In genomic region chr14:33040548-33041140, GRCh38 we compare ENCODE assay signal across 15 cellular contexts.
"Had no signal": no experiment of that assay in that cellular context is flagged by ENCODE, and none has a peak within 500 bp of the region (broad histone marks: within the 10 kb centered on the region; RNA-seq: fewer than 3 reads in every experiment).

No MANE protein-coding gene starts in this region.

- H3K27me3 ChIP-seq: ascending aorta, neutrophil, transverse colon had no signal

- H3K4me3 ChIP-seq: ascending aorta, transverse colon had no signal

- H3K27ac ChIP-seq: ascending aorta, epithelial cell of prostate, neutrophil, transverse colon had no signal

- H3K4me1 ChIP-seq: ascending aorta, transverse colon had no signal

- H3K27me3 Mint-ChIP-seq: activated naive CD4-positive, alpha-beta T cell treated with anti-CD3 and anti-CD28 coated beads, Interleukin-2, amount 10 ng/mL, durations not matched to agents 7 days and 5 days; effector memory CD8-positive, alpha-beta T cell had no signal

- ATAC-seq: effector memory CD8-positive, alpha-beta T cell; naive thymus-derived CD8-positive, alpha-beta T cell had no signal

- H3K4me3 Mint-ChIP-seq: activated naive CD4-positive, alpha-beta T cell treated with anti-CD3 and anti-CD28 coated beads, Interleukin-2, amount 10 ng/mL, durations not matched to agents 7 days and 5 days; effector memory CD8-positive, alpha-beta T cell; naive thymus-derived CD8-positive, alpha-beta T cell had no signal

- H3K36me3 ChIP-seq: ascending aorta, neutrophil, transverse colon had no signal

- DNase-seq: activated CD4-positive, alpha-beta T cell treated with anti-CD3 and anti-CD28 coated beads for 1 hour; activated CD4-positive, alpha-beta T cell treated with anti-CD3 and anti-CD28 coated beads, Interleukin-2, amount 50 U/mL, for 4 hours; activated naive CD4-positive, alpha-beta T cell treated with anti-CD3 and anti-CD28 coated beads, Interleukin-2, amount 10 ng/mL, durations not matched to agents 7 days and 5 days; dermis blood vessel endothelial cell; effector memory CD8-positive, alpha-beta T cell; foreskin melanocyte; head of caudate nucleus; mesenchymal stem cell; naive thymus-derived CD8-positive, alpha-beta T cell; stimulated activated CD4-positive, alpha-beta T cell treated with anti-CD3 and anti-CD28 coated beads, Interleukin-2, amount 100 ng/mL, for 48 hours; stimulated activated naive CD4-positive, alpha-beta T cell; transverse colon had no signal

- H3K4me1 Mint-ChIP-seq: activated naive CD4-positive, alpha-beta T cell treated with anti-CD3 and anti-CD28 coated beads, Interleukin-2, amount 10 ng/mL, durations not matched to agents 7 days and 5 days; naive thymus-derived CD8-positive, alpha-beta T cell had no signal

- H3K36me3 Mint-ChIP-seq: activated naive CD4-positive, alpha-beta T cell treated with anti-CD3 and anti-CD28 coated beads, Interleukin-2, amount 10 ng/mL, durations not matched to agents 7 days and 5 days; naive thymus-derived CD8-positive, alpha-beta T cell had no signal

- H3K9me3 ChIP-seq: ascending aorta, neutrophil, transverse colon had no signal

- H3K27ac Mint-ChIP-seq: activated naive CD4-positive, alpha-beta T cell treated with anti-CD3 and anti-CD28 coated beads, Interleukin-2, amount 10 ng/mL, durations not matched to agents 7 days and 5 days; effector memory CD8-positive, alpha-beta T cell; naive thymus-derived CD8-positive, alpha-beta T cell had no signal
